ENCODE assay signal across 4 cellular contexts in the genomic region with DNA sequence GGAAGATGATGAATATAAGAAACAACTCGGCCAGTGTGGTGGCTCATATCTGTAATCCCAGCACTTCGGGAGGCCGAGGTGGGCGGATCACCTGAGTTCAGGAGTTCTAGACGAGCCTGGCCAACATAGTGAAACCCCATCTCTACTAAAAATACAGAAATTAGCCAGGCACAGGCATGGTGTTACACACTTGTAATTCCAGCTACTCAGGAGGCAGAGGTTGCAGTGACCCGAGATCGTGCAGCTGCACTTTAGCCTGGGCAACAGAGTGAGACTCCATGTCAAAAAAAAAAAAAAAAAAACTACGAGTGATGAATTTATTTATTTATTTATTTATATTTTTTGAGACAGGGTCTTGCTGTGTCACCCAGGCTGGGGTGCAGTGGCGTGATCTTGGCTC. TPM values are rescaled to one million over a fixed set of nuclear protein-coding genes. Genes with fewer than 3 reads are reported as not detected.
"Had no signal": no experiment of that assay in that cellular context is flagged by ENCODE, and none has a peak within 500 bp of the region (broad histone marks: within the 10 kb centered on the region; RNA-seq: fewer than 3 reads in every experiment).

No MANE protein-coding gene starts in this region.

RNA-seq across cellular contexts. Expression of a gene that starts 35.2 kb away (rescaled TPM):
- total RNA-seq: GM23248, H4, H7, IMR-90 had no signal
- polyA plus RNA-seq: IMR-90 had no signal

RNA-seq across cellular contexts. Expression of a gene that starts 41.9 kb away (rescaled TPM):
- total RNA-seq: GM23248, H4, H7, IMR-90 had no signal
- polyA plus RNA-seq: GM23248, IMR-90 had no signal

RNA-seq across cellular contexts. Expression of a gene that starts 47.0 kb away (rescaled TPM):
- total RNA-seq: H4 had no signal
